ENCODE assay signal across 23 cellular contexts in genomic region chr9:95626341-95626740, GRCh38.
DNase-seq lines count a peak whose midpoint lies in the region; ATAC-seq and TF ChIP-seq lines count a peak whose summit lies in the region.
"Had no signal": no experiment of that assay in that cellular context is flagged by ENCODE, and none has a peak within 500 bp of the region (broad histone marks: within the 10 kb centered on the region; RNA-seq: fewer than 3 reads in every experiment).

No MANE protein-coding gene starts in this region.

- H3K27ac ChIP-seq in right atrium auricular region (peak overlapping the region; percentile 10 to 18), SJSA1 (peak overlapping the region; percentile 91), thoracic aorta (peak overlapping the region in 1 of 2 donors; percentile 24), body of pancreas (no peak overlapping the region)
- H3K27ac ChIP-seq: A549, C4-2B had no signal

- H3K27me3 Mint-ChIP-seq in nephron progenitor cell (ENCODE audit: low read depth, poor library complexity): no peaks in the 10 kb centered on the region

- H3K9me3 Mint-ChIP-seq in nephron progenitor cell: peaks cover 38% of the 10 kb centered on the region
- H3K9me3 Mint-ChIP-seq: CD8-positive, alpha-beta T cell; HFFc6 had no signal

- H3K27me3 ChIP-seq in right atrium auricular region (no peaks in the 10 kb centered on the region), SJSA1 (replicated peaks) (no peaks in the 10 kb centered on the region), thoracic aorta (replicated peaks; ENCODE audit: insufficient read depth) (no peaks in the 10 kb centered on the region), body of pancreas (no peaks in the 10 kb centered on the region)
- H3K27me3 ChIP-seq: MG63 had no signal

- ATAC-seq in left cardiac atrium: no peak
- peak; percentile 16 for ATAC-seq in thoracic aorta (ENCODE audit: insufficient number of reproducible peaks, low FRiP score, low read depth)
- no peak for ATAC-seq in body of pancreas
- no peak for ATAC-seq in GM18861 (IDR thresholded peaks at IDR 0.05; ENCODE audit: unreplicated experiment)
- ATAC-seq: A549 had no signal

- peaks cover 42% of the 10 kb centered on the region for H3K4me1 Mint-ChIP-seq in nephron progenitor cell

- H3K4me3 ChIP-seq in right atrium auricular region (no peak overlapping the region), SJSA1 (no peak overlapping the region), thoracic aorta (no peak overlapping the region), body of pancreas (no peak overlapping the region)
- H3K4me3 ChIP-seq: A549, HAP-1, MG63 had no signal

- H3K4me3 Mint-ChIP-seq in nephron progenitor cell: peak overlapping the region; percentile 28
- H3K4me3 Mint-ChIP-seq: CD8-positive, alpha-beta T cell; HFFc6 had no signal

- WGBS in body of pancreas, 2 donors: 78 to 83% methylated on average over 9 to 13 of the region's 13 CpGs

- no peak for TF ChIP-seq CTCF in right atrium auricular region (IDR thresholded peaks at IDR 0.05)
- TF ChIP-seq CTCF in nephron progenitor cell (IDR thresholded peaks at IDR 0.05): no peak
- no peak for TF ChIP-seq CTCF in thoracic aorta (IDR thresholded peaks at IDR 0.05)
- TF ChIP-seq CTCF in body of pancreas (IDR thresholded peaks at IDR 0.05): no peak

- intact Hi-C loops in left cardiac atrium (cut with DNase I) (no loop called here), body of pancreas (cut with DNase I) (no loop called here)

- DNase-seq in right atrium auricular region (ENCODE audit: low spot score) (no peak), left cardiac atrium (no peak), SJSA1 (ENCODE audit: low read depth in 1 of 2, low spot score in 2 of 2) (no peak), nephron progenitor cell (no peak), thoracic aorta (ENCODE audit: low spot score) (no peak), body of pancreas (no peak), NCI-H1105 treated with DMSO at 0.1 percent for 48 hours (lab: John Stamatoyannopoulos, UW) (no peak)
- DNase-seq: AML-193, Caco-2, GDM1, GOT3, HFFc6, IMR-90, KG1, MG63, NCI-H2081, NCI-H2227 treated with DMSO at 0.1 percent for 48 hours, NCI-H69 had no signal

- H3K9me3 ChIP-seq in right atrium auricular region: no peaks in the 10 kb centered on the region
- H3K9me3 ChIP-seq in SJSA1 (replicated peaks): no peaks in the 10 kb centered on the region
- no peaks in the 10 kb centered on the region for H3K9me3 ChIP-seq in thoracic aorta
- H3K9me3 ChIP-seq in body of pancreas: no peaks in the 10 kb centered on the region
- H3K9me3 ChIP-seq: Caco-2, MG63 had no signal

- H3K4me1 ChIP-seq in right atrium auricular region: no peaks in the 10 kb centered on the region
- peaks cover 50% of the 10 kb centered on the region for H3K4me1 ChIP-seq in SJSA1 (replicated peaks)
- H3K4me1 ChIP-seq in thoracic aorta (ENCODE audit: control insufficient read depth in 1 of 2, low read depth in 2 of 2): peaks cover 0 to 25% of the 10 kb centered on the region in 2 donors
- H3K4me1 ChIP-seq in body of pancreas: no peaks in the 10 kb centered on the region
- H3K4me1 ChIP-seq: A549, Caco-2, HAP-1 had no signal

- peaks cover 18% of the 10 kb centered on the region for H3K36me3 Mint-ChIP-seq in nephron progenitor cell (ENCODE audit: low read depth)
- H3K36me3 Mint-ChIP-seq: CD8-positive, alpha-beta T cell had no signal

- TF ChIP-seq POLR2A in body of pancreas (IDR thresholded peaks at IDR 0.05): no peak

- H3K36me3 ChIP-seq in right atrium auricular region (no peaks in the 10 kb centered on the region), SJSA1 (no peaks in the 10 kb centered on the region), thoracic aorta (no peaks in the 10 kb centered on the region), body of pancreas (replicated peaks in 1 of 2; ENCODE audit: insufficient read depth in 1 of 2, low read depth in 2 of 2) (no peaks in the 10 kb centered on the region)
- H3K36me3 ChIP-seq: HAP-1, MG63 had no signal

- H3K27ac Mint-ChIP-seq in nephron progenitor cell: peak overlapping the region; percentile 98
- H3K27ac Mint-ChIP-seq: CD8-positive, alpha-beta T cell; HFFc6 had no signal

Comparison
In these comparisons a context has a peak if more than half of its experiments do, and no peak if none do; other contexts are left out.
1. H3K27ac ChIP-seq: peak in right atrium auricular region (2 of 2) and SJSA1 (single experiment); none in body of pancreas (0 of 4).